1 cellular context compared by ENCODE assay signal in genomic region chr16:2513405-2514332, GRCh38.
TF ChIP-seq lines count a peak whose summit lies in the region.

Gene ATP6V0C, plus strand, starts transcription at chr16:2513952. Its CDS starts 152 bp downstream, at chr16:2514104.

TF ChIP-seq in HepG2, 621 proteins besides CTCF, POLR2A, EP300 and RAD21 (continued from another document and continues in another):
- TF ChIP-seq GRHL1 (CRISPR knock-in tag; conservative IDR thresholded peaks at IDR 0.05) = no peak
- no peak for TF ChIP-seq HOXA9 (CRISPR knock-in tag; IDR thresholded peaks at IDR 0.05; ENCODE audit: borderline replicate concordance)
- no peak for TF ChIP-seq HNF4A (CRISPR knock-in tag; IDR thresholded peaks at IDR 0.05)
- TF ChIP-seq ZNF646 (CRISPR knock-in tag; IDR thresholded peaks at IDR 0.05) = no peak
- TF ChIP-seq BATF2 (CRISPR knock-in tag; IDR thresholded peaks at IDR 0.05) = no peak
- TF ChIP-seq ZFP36L2 (CRISPR knock-in tag; IDR thresholded peaks at IDR 0.05) = no peak
- no peak for TF ChIP-seq SUZ12 (IDR thresholded peaks at IDR 0.05; ENCODE audit: low read depth, low read length)
- TF ChIP-seq NR2F1 (CRISPR knock-in tag; IDR thresholded peaks at IDR 0.05) = no peak
- TF ChIP-seq ZNF24 (IDR thresholded peaks at IDR 0.05) = no peak
- TF ChIP-seq CHD2 (IDR thresholded peaks at IDR 0.05; ENCODE audit: low read depth, low read length) = no peak
- TF ChIP-seq ZNF160 (CRISPR knock-in tag; IDR thresholded peaks at IDR 0.05) = 0 out of 2 replicates have a peak, but pooled peaks have one; percentile 11
- TF ChIP-seq RERE (CRISPR knock-in tag; IDR thresholded peaks at IDR 0.05; ENCODE audit: low read depth) = no peak
- TF ChIP-seq ZNF335 (CRISPR knock-in tag; IDR thresholded peaks at IDR 0.05) = no peak
- TF ChIP-seq ZNF275 (CRISPR knock-in tag; IDR thresholded peaks at IDR 0.05; ENCODE audit: borderline replicate concordance) = no peak
- no peak for TF ChIP-seq MAFK (conservative IDR thresholded peaks at IDR 0.05 in 1 of 2, IDR thresholded peaks at IDR 0.05 in 1 of 2; ENCODE audit: low read length in 2 of 2)
- 0 out of 2 replicates have a peak, but pooled peaks have one; percentile 10 for TF ChIP-seq HNF4G (IDR thresholded peaks at IDR 0.05; ENCODE audit: borderline replicate concordance, low read depth, low read length)
- no peak; the same call in 1 of the 2 replicates for TF ChIP-seq HNF4G (CRISPR knock-in tag; IDR thresholded peaks at IDR 0.05; ENCODE audit: borderline replicate concordance, low read depth)
- TF ChIP-seq ZNF816 (CRISPR knock-in tag; IDR thresholded peaks at IDR 0.05; ENCODE audit: borderline replicate concordance) = no peak
- TF ChIP-seq RBM39 (IDR thresholded peaks at IDR 0.05; ENCODE audit: low read depth, low read length, poor library complexity, severe bottlenecking) = no peak
- TF ChIP-seq CEBPZ (IDR thresholded peaks at IDR 0.05; ENCODE audit: low read length) = no peak
- TF ChIP-seq ZNF18 (CRISPR knock-in tag; IDR thresholded peaks at IDR 0.05; ENCODE audit: insufficient replicate concordance) = no peak
- peak; percentile 60 for TF ChIP-seq TEAD3 (CRISPR knock-in tag; optimal IDR thresholded peaks at IDR 0.05; ENCODE audit: borderline replicate concordance)
- TF ChIP-seq ARID3A (IDR thresholded peaks at IDR 0.05; ENCODE audit: low read depth, low read length) = no peak
- no peak for TF ChIP-seq ZNF513 (CRISPR knock-in tag; conservative IDR thresholded peaks at IDR 0.05)
